In the genomic region with DNA sequence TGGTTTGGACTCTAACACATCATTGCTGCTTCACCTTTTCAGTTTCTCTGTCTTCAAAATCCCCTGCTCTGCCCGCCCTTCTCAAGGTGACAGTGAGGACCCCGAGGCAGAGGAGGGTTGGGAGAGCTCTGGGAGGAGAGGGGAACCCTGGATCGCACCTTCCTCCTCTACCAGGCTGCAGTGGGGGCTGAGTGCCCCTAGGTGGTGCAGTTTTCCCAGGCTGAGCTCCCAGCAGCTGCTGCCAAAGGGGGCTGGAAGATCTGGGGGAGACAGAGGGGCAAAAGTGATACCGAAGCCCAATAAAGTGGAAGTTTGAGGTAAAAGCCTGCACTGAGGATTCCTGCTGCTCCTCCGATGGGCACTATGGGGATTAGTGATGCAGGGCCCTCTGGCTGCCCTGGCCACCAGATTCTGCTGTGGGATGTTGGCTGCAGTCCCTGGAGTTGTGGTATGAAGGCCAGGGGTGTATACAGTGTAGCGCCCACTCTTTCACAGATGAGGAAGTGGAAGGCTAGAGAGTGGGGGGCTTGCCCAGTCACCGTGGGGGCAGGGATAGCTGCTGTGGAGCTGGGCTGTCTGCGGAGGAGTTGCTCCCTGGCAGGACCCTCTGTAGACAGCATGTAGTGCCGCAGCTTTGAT, we compare ENCODE assay signal across 1 cellular context.
TF ChIP-seq lines count a peak whose summit lies in the region.

No MANE protein-coding gene starts in this region.

TF ChIP-seq in H1, 55 proteins besides CTCF, POLR2A, EP300 and RAD21 (continued from another document):
- TF ChIP-seq, protein P1, sequence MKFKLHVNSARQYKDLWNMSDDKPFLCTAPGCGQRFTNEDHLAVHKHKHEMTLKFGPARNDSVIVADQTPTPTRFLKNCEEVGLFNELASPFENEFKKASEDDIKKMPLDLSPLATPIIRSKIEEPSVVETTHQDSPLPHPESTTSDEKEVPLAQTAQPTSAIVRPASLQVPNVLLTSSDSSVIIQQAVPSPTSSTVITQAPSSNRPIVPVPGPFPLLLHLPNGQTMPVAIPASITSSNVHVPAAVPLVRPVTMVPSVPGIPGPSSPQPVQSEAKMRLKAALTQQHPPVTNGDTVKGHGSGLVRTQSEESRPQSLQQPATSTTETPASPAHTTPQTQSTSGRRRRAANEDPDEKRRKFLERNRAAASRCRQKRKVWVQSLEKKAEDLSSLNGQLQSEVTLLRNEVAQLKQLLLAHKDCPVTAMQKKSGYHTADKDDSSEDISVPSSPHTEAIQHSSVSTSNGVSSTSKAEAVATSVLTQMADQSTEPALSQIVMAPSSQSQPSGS (IDR thresholded peaks at IDR 0.05; ENCODE audit: low read length): no peak
- TF ChIP-seq TEAD4 (IDR thresholded peaks at IDR 0.05; ENCODE audit: low read depth, low read length): no peak
- no peak for TF ChIP-seq YY1 (IDR thresholded peaks at IDR 0.05; ENCODE audit: low read depth, low read length)
- no peak for TF ChIP-seq NANOG (IDR thresholded peaks at IDR 0.05; ENCODE audit: insufficient read depth, low read depth, low read length, poor library complexity, severe bottlenecking)
- TF ChIP-seq RNF2 (IDR thresholded peaks at IDR 0.05; ENCODE audit: borderline replicate concordance, low read depth, low read length, missing control alignments, poor library complexity, severe bottlenecking): no peak
- TF ChIP-seq, protein P2, sequence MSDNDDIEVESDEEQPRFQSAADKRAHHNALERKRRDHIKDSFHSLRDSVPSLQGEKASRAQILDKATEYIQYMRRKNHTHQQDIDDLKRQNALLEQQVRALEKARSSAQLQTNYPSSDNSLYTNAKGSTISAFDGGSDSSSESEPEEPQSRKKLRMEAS (IDR thresholded peaks at IDR 0.05): no peak
- no peak for TF ChIP-seq SIN3A (conservative IDR thresholded peaks at IDR 0.05 in 1 of 2, IDR thresholded peaks at IDR 0.05 in 1 of 2; ENCODE audit: low read depth in 1 of 2, low read length in 2 of 2)
- no peak for TF ChIP-seq BCL11A (IDR thresholded peaks at IDR 0.05; ENCODE audit: low read depth in 2 of 2, low read length in 2 of 2)
